Comparison of ENCODE assay signal across 24 cellular contexts in the genomic region with DNA sequence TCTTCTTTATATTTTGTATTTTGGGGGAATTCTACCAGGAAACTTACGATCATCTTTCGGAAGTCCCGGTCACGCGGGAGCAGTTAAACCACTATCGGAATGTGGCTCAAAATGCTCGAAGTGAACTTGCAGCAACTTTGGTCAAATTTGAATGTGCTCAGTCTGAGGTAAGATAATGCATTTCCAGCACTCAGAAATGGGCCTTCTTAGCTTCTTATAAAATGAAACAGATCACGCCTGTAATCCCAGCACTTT. TPM values are rescaled to one million over a fixed set of nuclear protein-coding genes. Genes with fewer than 3 reads are reported as not detected.
"Had no signal": no experiment of that assay in that cellular context is flagged by ENCODE, and none has a peak within 500 bp of the region (broad histone marks: within the 10 kb centered on the region; RNA-seq: fewer than 3 reads in every experiment).

No MANE protein-coding gene starts in this region.

- H3K4me1 Mint-ChIP-seq: central memory CD8-positive, alpha-beta T cell; endodermal cell; naive B cell; neural crest cell; stimulated activated effector memory CD8-positive, alpha-beta T cell treated with anti-CD3 and anti-CD28 coated beads, Interleukin-12 subunit alpha, Interleukin-12 subunit beta, amount 100 ng/mL, for 72 hours had no signal

- H3K4me3 ChIP-seq: colonic mucosa, esophagus muscularis mucosa, lower lobe of right lung, smooth muscle cell, thoracic aorta, upper lobe of left lung had no signal

- FAIRE-seq: endothelial cell of umbilical vein, frontal cortex, keratinocyte, urothelium cell line had no signal

- DNase-seq: colonic mucosa; effector CD8-positive, alpha-beta T cell; endodermal cell; left ventricle myocardium superior; lower lobe of right lung; naive B cell; right cardiac atrium; stimulated activated CD4-positive, alpha-beta T cell treated with anti-CD3 and anti-CD28 coated beads, Interleukin-2, amount 100 ng/mL, for 24 hours; stimulated activated CD4-positive, alpha-beta T cell treated with anti-CD3 and anti-CD28 coated beads, Interleukin-4, amount 100 ng/mL, for 24 hours; stimulated activated naive CD8-positive, alpha-beta T cell treated with anti-CD3 and anti-CD28 coated beads, Interleukin-15, Interleukin-2, amounts not matched to agents 100 U/mL and 50 U/mL, for 24 hours; upper lobe of left lung had no signal

- H3K27ac Mint-ChIP-seq: dendritic cell treated with granulocyte-macrophage colony-stimulating factor and Interleukin-4, amounts not matched to agents 40 ng/mL and 50 ng/mL, for 4 days; endodermal cell; naive B cell; natural killer cell treated with Interleukin-12 subunit alpha and Interleukin-12 subunit beta and Interleukin-15 and Interleukin-18, amount 100 ng/mL, for 72 hours; progenitor cell of endocrine pancreas; stimulated activated effector memory CD8-positive, alpha-beta T cell treated with anti-CD3 and anti-CD28 coated beads, Interleukin-12 subunit alpha, Interleukin-12 subunit beta, amount 100 ng/mL, for 72 hours had no signal

- ATAC-seq: left ventricle myocardium superior; lower lobe of right lung; natural killer cell treated with Interleukin-12 subunit alpha and Interleukin-12 subunit beta and Interleukin-15 and Interleukin-18, amount 100 ng/mL, for 72 hours; right cardiac atrium; stimulated activated effector memory CD8-positive, alpha-beta T cell treated with anti-CD3 and anti-CD28 coated beads, Interleukin-12 subunit alpha, Interleukin-12 subunit beta, amount 100 ng/mL, for 72 hours; stimulated activated naive CD8-positive, alpha-beta T cell treated with anti-CD3 and anti-CD28 coated beads, Interleukin-15, Interleukin-2, amounts not matched to agents 100 U/mL and 50 U/mL, for 24 hours had no signal

- H3K27me3 Mint-ChIP-seq: dendritic cell treated with granulocyte-macrophage colony-stimulating factor and Interleukin-4, amounts not matched to agents 40 ng/mL and 50 ng/mL, for 4 days; progenitor cell of endocrine pancreas had no signal

- H3K36me3 Mint-ChIP-seq: stimulated activated effector memory CD8-positive, alpha-beta T cell treated with anti-CD3 and anti-CD28 coated beads, Interleukin-12 subunit alpha, Interleukin-12 subunit beta, amount 100 ng/mL, for 72 hours had no signal

- H3K4me3 Mint-ChIP-seq: central memory CD8-positive, alpha-beta T cell; dendritic cell treated with granulocyte-macrophage colony-stimulating factor and Interleukin-4, amounts not matched to agents 40 ng/mL and 50 ng/mL, for 4 days; endodermal cell; naive B cell; natural killer cell treated with Interleukin-12 subunit alpha and Interleukin-12 subunit beta and Interleukin-15 and Interleukin-18, amount 100 ng/mL, for 72 hours; neural crest cell; stimulated activated effector memory CD8-positive, alpha-beta T cell treated with anti-CD3 and anti-CD28 coated beads, Interleukin-12 subunit alpha, Interleukin-12 subunit beta, amount 100 ng/mL, for 72 hours had no signal

RNA-seq across cellular contexts. Expression of a gene that starts 42.4 kb away (rescaled TPM):
- total RNA-seq: natural killer cell treated with Interleukin-12 subunit alpha and Interleukin-12 subunit beta and Interleukin-15 and Interleukin-18, amount 100 ng/mL, for 72 hours; progenitor cell of endocrine pancreas had no signal
